In genomic region chr21:44253832-44254700, GRCh38 we compare ENCODE assay signal across 1 cellular context.
TF ChIP-seq lines count a peak whose summit lies in the region.

No MANE protein-coding gene starts in this region.

TF ChIP-seq in endothelial cell of umbilical vein, 7 proteins besides CTCF, POLR2A, EP300 and RAD21:
- TF ChIP-seq FOS (IDR thresholded peaks at IDR 0.05; ENCODE audit: borderline replicate concordance, insufficient read depth, low read length) (no peak), POLR2AphosphoS5 (IDR thresholded peaks at IDR 0.05; ENCODE audit: insufficient read depth, low read depth, low read length) (no peak), JUN (IDR thresholded peaks at IDR 0.05; ENCODE audit: borderline replicate concordance, insufficient read depth, insufficient read length, low read depth) (no peak), MAX (IDR thresholded peaks at IDR 0.05; ENCODE audit: insufficient read depth, insufficient read length) (no peak), EZH2 (IDR thresholded peaks at IDR 0.05; ENCODE audit: borderline replicate concordance, low read depth, low read length, severe bottlenecking) (no peak), MYC (IDR thresholded peaks at IDR 0.05; ENCODE audit: low read depth, low read length) (no peak), GATA2 (IDR thresholded peaks at IDR 0.05; ENCODE audit: insufficient read depth, insufficient read length, low read depth, low read length) (no peak)
